In the genomic region with DNA sequence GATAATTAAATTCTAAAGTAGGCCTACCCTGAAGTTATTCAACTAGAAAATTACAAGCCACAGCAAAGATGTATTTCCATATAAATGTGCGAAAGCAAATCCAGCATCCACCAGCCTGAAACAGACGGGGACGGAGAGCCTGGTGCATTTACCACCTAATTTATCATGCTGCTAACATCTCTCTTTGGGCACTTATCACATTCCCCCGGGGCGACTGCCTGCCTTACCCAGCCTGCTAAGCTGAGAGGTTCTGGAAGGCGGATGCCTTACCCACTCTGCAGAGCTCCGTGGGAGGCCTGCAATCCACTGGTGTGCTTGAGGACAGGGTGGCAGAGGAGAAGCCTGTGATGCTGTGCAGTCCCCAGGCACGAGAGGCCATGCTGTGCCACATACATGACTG, we compare ENCODE assay signal across 18 cellular contexts. TPM values are rescaled to one million over a fixed set of nuclear protein-coding genes. Genes with fewer than 3 reads are reported as not detected.
DNase-seq lines count a peak whose midpoint lies in the region; ATAC-seq and TF ChIP-seq lines count a peak whose summit lies in the region.
"Had no signal": no experiment of that assay in that cellular context is flagged by ENCODE, and none has a peak within 500 bp of the region (broad histone marks: within the 10 kb centered on the region; RNA-seq: fewer than 3 reads in every experiment).

No MANE protein-coding gene starts in this region.

- H3K9ac ChIP-seq in neural cell (ENCODE audit: low read length) = no peak overlapping the region
- H3K9ac ChIP-seq: KMS-11 had no signal

- no peak overlapping the region for H2AFZ ChIP-seq in neural cell (ENCODE audit: low read depth, low read length)

- H3K27ac ChIP-seq in HEK293 (ENCODE audit: extremely low read depth, low read depth, low read length) (no peak overlapping the region), caudate nucleus (ENCODE audit: low read depth, low read length) (peak overlapping the region; percentile 31), neural cell (ENCODE audit: low read length) (peak overlapping the region; percentile 30), right atrium auricular region (no peak overlapping the region)
- H3K27ac ChIP-seq: adrenal gland, KMS-11, thoracic aorta had no signal

- ATAC-seq in GM19324 (IDR thresholded peaks at IDR 0.05; ENCODE audit: low FRiP score, unreplicated experiment) = no peak
- no peak for ATAC-seq in stimulated activated naive CD8-positive, alpha-beta T cell treated with anti-CD3 and anti-CD28 coated beads, Interleukin-15, Interleukin-2, amounts not matched to agents 100 U/mL and 50 U/mL, for 24 hours
- ATAC-seq: gastrocnemius medialis had no signal

- no peaks in the 10 kb centered on the region for H3K9me2 ChIP-seq in neural cell (ENCODE audit: insufficient read depth, low read length)

- no peaks in the 10 kb centered on the region for H3K79me2 ChIP-seq in neural cell (replicated peaks; ENCODE audit: insufficient read depth, low read length)

- H3K36me3 ChIP-seq in HEK293 (ENCODE audit: control insufficient read depth in 2 of 2, insufficient read depth in 1 of 2, low read length in 2 of 2) (no peaks in the 10 kb centered on the region), neural cell (ENCODE audit: insufficient read depth, low read length) (no peaks in the 10 kb centered on the region), right atrium auricular region (no peaks in the 10 kb centered on the region)
- H3K36me3 ChIP-seq: adrenal gland, gastrocnemius medialis, thoracic aorta had no signal

- H3K4me2 ChIP-seq in neural cell (ENCODE audit: low read length) = no peak overlapping the region
- H3K4me2 ChIP-seq: KMS-11 had no signal

- no peaks in the 10 kb centered on the region for H4K20me1 ChIP-seq in neural cell (ENCODE audit: insufficient read depth)

- H3K4me3 ChIP-seq in HEK293 (ENCODE audit: low read depth, low read length) (no peak overlapping the region), neural cell (ENCODE audit: low read length) (peak overlapping the region; percentile 22), right atrium auricular region (no peak overlapping the region)
- H3K4me3 ChIP-seq: adrenal gland, gastrocnemius medialis, thoracic aorta had no signal

- H3K4me1 ChIP-seq in HEK293 (ENCODE audit: control insufficient read depth, insufficient read depth, low read length) (no peaks in the 10 kb centered on the region), right atrium auricular region (peaks cover 0 to 29% of the 10 kb centered on the region in 2 donors)
- H3K4me1 ChIP-seq: adrenal gland had no signal

- CTCF ChIA-PET in HEK293 (lab: Yijun Ruan, JAX) = no interaction called here

- POLR2A ChIA-PET in HEK293 (lab: Yijun Ruan, JAX) = no interaction called here

- H3K27me3 ChIP-seq in neural cell (ENCODE audit: insufficient read depth, low read depth, low read length) (no peaks in the 10 kb centered on the region), right atrium auricular region (no peaks in the 10 kb centered on the region)
- H3K27me3 ChIP-seq: adrenal gland, gastrocnemius medialis had no signal

- TF ChIP-seq CTCF in HEK293 (tag by site-specific recombination; IDR thresholded peaks at IDR 0.05) = no peak
- TF ChIP-seq CTCF in neural cell (IDR thresholded peaks at IDR 0.05; ENCODE audit: poor library complexity, severe bottlenecking) = no peak
- TF ChIP-seq CTCF in right atrium auricular region (IDR thresholded peaks at IDR 0.05) = no peak

- TF ChIP-seq EP300 in neural cell (conservative IDR thresholded peaks at IDR 0.05; ENCODE audit: poor library complexity, severe bottlenecking) = no peak

- TF ChIP-seq RAD21 in neural cell (conservative IDR thresholded peaks at IDR 0.05) = no peak

- no peaks in the 10 kb centered on the region for H3F3A ChIP-seq in neural cell (ENCODE audit: insufficient read depth, low read length, poor library complexity, severe bottlenecking)

- H3K9me3 ChIP-seq in HEK293 (ENCODE audit: control insufficient read depth, insufficient read depth, low read depth, low read length) = no peaks in the 10 kb centered on the region
- no peaks in the 10 kb centered on the region for H3K9me3 ChIP-seq in neural cell (ENCODE audit: low read length)
- no peaks in the 10 kb centered on the region for H3K9me3 ChIP-seq in right atrium auricular region
- H3K9me3 ChIP-seq: adrenal gland, gastrocnemius medialis, thoracic aorta had no signal

- peak; percentile 86 for DNase-seq in NCI-H187 treated with DMSO at 0.1 percent for 48 hours (lab: John Stamatoyannopoulos, UW)
- peak in 4 of 61 donors; percentile 16 to 33 (median 26) for DNase-seq in caudate nucleus (lab: John Stamatoyannopoulos, UW)
- DNase-seq in right atrium auricular region (ENCODE audit: low spot score) = no peak
- no peak for DNase-seq in dedifferentiated amniotic fluid mesenchymal stem cell (ENCODE audit: extremely low spot score)
- no peak for DNase-seq in stimulated activated naive CD8-positive, alpha-beta T cell treated with anti-CD3 and anti-CD28 coated beads, Interleukin-15, Interleukin-2, amounts not matched to agents 100 U/mL and 50 U/mL, for 24 hours
- DNase-seq: activated CD4-positive, alpha-beta T cell treated with anti-CD3 and anti-CD28 coated beads, Interleukin-2, amount 10 ng/mL, durations not matched to agents 24 days and 14 days; activated gamma-delta T cell; adrenal gland; CD8-positive, alpha-beta memory T cell; SHP77; stimulated activated CD8-positive, alpha-beta memory T cell treated with anti-CD3 and anti-CD28 coated beads, Interleukin-4, amount 100 ng/mL, for 48 hours; T-helper 1 cell had no signal

TF ChIP-seq in HEK293, 187 proteins besides CTCF, POLR2A, EP300 and RAD21:
- TF ChIP-seq ZIC2 (tag by site-specific recombination; IDR thresholded peaks at IDR 0.05) = peak; percentile 50
- no peak for TF ChIP-seq ZBTB20 (tag by site-specific recombination; IDR thresholded peaks at IDR 0.05)
TF ChIP-seq in HEK293: peak in this region for 1.

TF ChIP-seq in neural cell, 6 proteins besides CTCF, POLR2A, EP300 and RAD21:
- no peak for TF ChIP-seq MXI1 (conservative IDR thresholded peaks at IDR 0.05; ENCODE audit: poor library complexity, severe bottlenecking)
- no peak for TF ChIP-seq POLR2AphosphoS5 (IDR thresholded peaks at IDR 0.05)
- TF ChIP-seq SMC3 (conservative IDR thresholded peaks at IDR 0.05; ENCODE audit: poor library complexity) = no peak
- TF ChIP-seq TAF1 (IDR thresholded peaks at IDR 0.05; ENCODE audit: low read depth) = no peak
- TF ChIP-seq EZH2 (IDR thresholded peaks at IDR 0.05; ENCODE audit: borderline replicate concordance, insufficient read depth, low read length, poor library complexity, severe bottlenecking) = no peak
- TF ChIP-seq, protein P1, sequence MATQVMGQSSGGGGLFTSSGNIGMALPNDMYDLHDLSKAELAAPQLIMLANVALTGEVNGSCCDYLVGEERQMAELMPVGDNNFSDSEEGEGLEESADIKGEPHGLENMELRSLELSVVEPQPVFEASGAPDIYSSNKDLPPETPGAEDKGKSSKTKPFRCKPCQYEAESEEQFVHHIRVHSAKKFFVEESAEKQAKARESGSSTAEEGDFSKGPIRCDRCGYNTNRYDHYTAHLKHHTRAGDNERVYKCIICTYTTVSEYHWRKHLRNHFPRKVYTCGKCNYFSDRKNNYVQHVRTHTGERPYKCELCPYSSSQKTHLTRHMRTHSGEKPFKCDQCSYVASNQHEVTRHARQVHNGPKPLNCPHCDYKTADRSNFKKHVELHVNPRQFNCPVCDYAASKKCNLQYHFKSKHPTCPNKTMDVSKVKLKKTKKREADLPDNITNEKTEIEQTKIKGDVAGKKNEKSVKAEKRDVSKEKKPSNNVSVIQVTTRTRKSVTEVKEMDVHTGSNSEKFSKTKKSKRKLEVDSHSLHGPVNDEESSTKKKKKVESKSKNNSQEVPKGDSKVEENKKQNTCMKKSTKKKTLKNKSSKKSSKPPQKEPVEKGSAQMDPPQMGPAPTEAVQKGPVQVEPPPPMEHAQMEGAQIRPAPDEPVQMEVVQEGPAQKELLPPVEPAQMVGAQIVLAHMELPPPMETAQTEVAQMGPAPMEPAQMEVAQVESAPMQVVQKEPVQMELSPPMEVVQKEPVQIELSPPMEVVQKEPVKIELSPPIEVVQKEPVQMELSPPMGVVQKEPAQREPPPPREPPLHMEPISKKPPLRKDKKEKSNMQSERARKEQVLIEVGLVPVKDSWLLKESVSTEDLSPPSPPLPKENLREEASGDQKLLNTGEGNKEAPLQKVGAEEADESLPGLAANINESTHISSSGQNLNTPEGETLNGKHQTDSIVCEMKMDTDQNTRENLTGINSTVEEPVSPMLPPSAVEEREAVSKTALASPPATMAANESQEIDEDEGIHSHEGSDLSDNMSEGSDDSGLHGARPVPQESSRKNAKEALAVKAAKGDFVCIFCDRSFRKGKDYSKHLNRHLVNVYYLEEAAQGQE (IDR thresholded peaks at IDR 0.05; ENCODE audit: borderline replicate concordance) = no peak

RNA-seq across cellular contexts. Expression of a gene that starts 25.6 kb away (rescaled TPM):
- 2.0 and 3.7 TPM in 2 replicates for polyA plus RNA-seq in neural cell
- polyA minus RNA-seq in neural cell = 1.5 and 2.7 TPM in 2 replicates
- 10 to 100 TPM; 36.3 to 46.4 TPM for total RNA-seq in right atrium auricular region

Comparison
In these comparisons a context has a peak if more than half of its experiments do, and no peak if none do; other contexts are left out.
1. H3K27ac ChIP-seq: peak in caudate nucleus (single experiment) and neural cell (single experiment); none in HEK293 (single experiment) and right atrium auricular region (0 of 2).